In the genomic region with DNA sequence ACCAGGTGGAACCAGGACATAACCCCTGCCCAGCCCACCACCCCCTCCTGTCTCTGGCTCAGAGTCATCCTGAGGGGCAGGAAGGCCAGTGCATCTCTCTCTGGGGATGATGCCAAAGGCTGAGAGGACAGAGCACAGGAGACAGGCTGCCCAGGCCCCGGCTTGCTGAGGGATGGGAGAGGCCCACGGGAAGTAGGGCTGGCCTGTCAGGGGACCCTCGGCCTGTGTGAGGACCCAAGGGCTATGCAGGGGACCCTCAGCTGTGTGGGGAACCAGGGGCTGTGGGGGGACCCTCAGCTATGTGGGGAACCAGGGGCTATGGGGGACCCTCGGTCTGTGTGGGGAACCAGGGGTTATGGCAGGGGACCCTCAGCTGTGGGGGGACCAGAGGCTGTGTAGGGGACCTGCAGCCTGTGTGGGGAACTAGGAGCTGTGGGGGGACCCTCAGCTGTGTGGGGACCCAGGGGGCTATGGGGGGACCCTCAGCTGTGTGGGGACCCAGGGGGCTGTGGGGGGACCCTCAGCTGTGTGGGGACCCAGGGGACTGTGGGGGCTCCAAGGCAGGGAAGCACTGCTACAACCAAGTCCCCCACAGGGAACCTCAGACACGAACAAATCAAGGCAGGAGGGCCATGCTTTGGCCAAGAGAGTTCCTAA, we compare ENCODE assay signal across 22 cellular contexts. TPM values are rescaled to one million over a fixed set of nuclear protein-coding genes. Genes with fewer than 3 reads are reported as not detected.
"Had no signal": no experiment of that assay in that cellular context is flagged by ENCODE, and none has a peak within 500 bp of the region (broad histone marks: within the 10 kb centered on the region; RNA-seq: fewer than 3 reads in every experiment).

No MANE protein-coding gene starts in this region.

- H3K9ac ChIP-seq: parathyroid adenoma had no signal

- H3K27me3 ChIP-seq: right lobe of liver, thyroid gland had no signal

- H3K27ac Mint-ChIP-seq: activated naive CD8-positive, alpha-beta T cell; nephron; WTC11 had no signal

- H3K4me3 ChIP-seq: right lobe of liver, smooth muscle cell, thyroid gland had no signal

- DNase-seq: activated naive CD4-positive, alpha-beta T cell; activated T-cell treated with anti-CD3 and anti-CD28 coated beads, Interleukin-2, amount 50 U/mL, for 1 hour; amniotic stem cell; cerebellar nuclear complex; kidney; mammary epithelial cell; right lobe of liver; stimulated activated CD4-positive, alpha-beta T cell treated with anti-CD3 and anti-CD28 coated beads, Interleukin-2, amount 100 ng/mL, for 48 hours; stimulated activated CD8-positive, alpha-beta memory T cell treated with anti-CD3 and anti-CD28 coated beads, Interleukin-4, amount 100 ng/mL, for 48 hours; stimulated activated naive CD4-positive, alpha-beta T cell; substantia nigra; T-helper 9 cell; thyroid gland had no signal

- H3K36me3 ChIP-seq: right lobe of liver, thyroid gland had no signal

- H3K4me3 Mint-ChIP-seq: activated naive CD8-positive, alpha-beta T cell; nephron; WTC11 had no signal

- H3K4me1 ChIP-seq: parathyroid adenoma, right lobe of liver had no signal

- H3K27ac ChIP-seq: parathyroid adenoma, right lobe of liver, thyroid gland had no signal

- H3K9me3 ChIP-seq: right lobe of liver, thyroid gland had no signal

- H3K36me3 Mint-ChIP-seq: activated naive CD8-positive, alpha-beta T cell; WTC11 had no signal

- ATAC-seq: left lobe of liver, WTC11 had no signal

- H3K9me3 Mint-ChIP-seq: nephron, WTC11 had no signal

RNA-seq across cellular contexts. Expression of a gene that starts 27.7 kb away (rescaled TPM):
- total RNA-seq: epithelial cell of proximal tubule; left lobe of liver; mononuclear cell; smooth muscle cell; T-helper 1 cell treated with Interleukin-12 subunit alpha and Interleukin-12 subunit beta and Interleukin-4 antibody, amounts not matched to agents 30 ng/mL and 1 ng/mL, for 36 hours had no signal
- polyA plus RNA-seq: mammary epithelial cell, smooth muscle cell had no signal
